In genomic region chr5:72106922-72107873, GRCh38 we compare ENCODE assay signal across 8 cellular contexts. TPM values are rescaled to one million over a fixed set of nuclear protein-coding genes. Genes with fewer than 3 reads are reported as not detected.
DNase-seq lines count a peak whose midpoint lies in the region; ATAC-seq lines count a peak whose summit lies in the region.

Gene MAP1B, plus strand, starts transcription at chr5:72107475. Its CDS starts 57 bp downstream, at chr5:72107532.

- DNase-seq in activated T-cell treated with anti-CD3 and anti-CD28 coated beads, Interleukin-2, amount 50 U/mL, for 72 hours = peak; percentile 7 to 12
- DNase-seq in activated T-cell treated with anti-CD3 and anti-CD28 coated beads, Interleukin-2, amount 50 U/mL, for 1 hour = no peak
- DNase-seq in NCI-H1930 (lab: John Stamatoyannopoulos, UW) (peak; percentile 78 to 91), globus pallidus (ENCODE audit: low spot score) (peak; percentile 71), UCSD-AML1 (lab: John Stamatoyannopoulos, UW; ENCODE audit: unreplicated experiment) (no peak)
- DNase-seq in natural killer cell treated with Interleukin-12 subunit alpha and Interleukin-12 subunit beta and Interleukin-15 and Interleukin-18, amount 100 ng/mL, for 72 hours (ENCODE audit: low spot score) = no peak
- no peak for DNase-seq in activated CD8-positive, alpha-beta memory T cell treated with anti-CD3 and anti-CD28 coated beads, Interleukin-2, amount 50 U/mL, for 48 hours

- H3K27me3 Mint-ChIP-seq in activated T-cell treated with anti-CD3 and anti-CD28 coated beads, Interleukin-2, amount 50 U/mL, for 72 hours (ENCODE audit: low read depth) = peaks cover 66% of the 10 kb centered on the region
- peaks cover 38% of the 10 kb centered on the region for H3K27me3 Mint-ChIP-seq in activated T-helper 17 cell treated with anti-CD3 and anti-CD28 coated beads, Interleukin-2, amount 50 U/mL, for 72 hours
- peaks cover 40 to 57% of the 10 kb centered on the region in 2 donors for H3K27me3 Mint-ChIP-seq in natural killer cell treated with Interleukin-12 subunit alpha and Interleukin-12 subunit beta and Interleukin-15 and Interleukin-18, amount 100 ng/mL, for 72 hours

- no peaks in the 10 kb centered on the region for H3K36me3 Mint-ChIP-seq in activated T-cell treated with anti-CD3 and anti-CD28 coated beads, Interleukin-2, amount 50 U/mL, for 72 hours (ENCODE audit: insufficient read depth in 2 of 2)
- peaks cover 11% of the 10 kb centered on the region for H3K36me3 Mint-ChIP-seq in activated T-helper 17 cell treated with anti-CD3 and anti-CD28 coated beads, Interleukin-2, amount 50 U/mL, for 72 hours (ENCODE audit: low read depth)
- no peaks in the 10 kb centered on the region for H3K36me3 Mint-ChIP-seq in natural killer cell treated with Interleukin-12 subunit alpha and Interleukin-12 subunit beta and Interleukin-15 and Interleukin-18, amount 100 ng/mL, for 72 hours

- H3K4me1 Mint-ChIP-seq in activated T-cell treated with anti-CD3 and anti-CD28 coated beads, Interleukin-2, amount 50 U/mL, for 72 hours (ENCODE audit: low read depth) = no peaks in the 10 kb centered on the region
- H3K4me1 Mint-ChIP-seq in activated T-helper 17 cell treated with anti-CD3 and anti-CD28 coated beads, Interleukin-2, amount 50 U/mL, for 72 hours = peaks cover 4% of the 10 kb centered on the region
- H3K4me1 Mint-ChIP-seq in natural killer cell treated with Interleukin-12 subunit alpha and Interleukin-12 subunit beta and Interleukin-15 and Interleukin-18, amount 100 ng/mL, for 72 hours (ENCODE audit: low read depth in 2 of 2) = peaks cover 0 to 5% of the 10 kb centered on the region in 2 donors

- peak; percentile 50 to 53 for ATAC-seq in activated T-cell treated with anti-CD3 and anti-CD28 coated beads, Interleukin-2, amount 50 U/mL, for 72 hours (replicated peaks in 1 of 2)
- no peak for ATAC-seq in activated T-helper 17 cell treated with anti-CD3 and anti-CD28 coated beads, Interleukin-2, amount 50 U/mL, for 72 hours (replicated peaks)
- peak; percentile 36 to 41 for ATAC-seq in natural killer cell treated with Interleukin-12 subunit alpha and Interleukin-12 subunit beta and Interleukin-15 and Interleukin-18, amount 100 ng/mL, for 72 hours

- H3K9me3 Mint-ChIP-seq in activated T-cell treated with anti-CD3 and anti-CD28 coated beads, Interleukin-2, amount 50 U/mL, for 72 hours = no peaks in the 10 kb centered on the region
- H3K9me3 Mint-ChIP-seq in activated T-helper 17 cell treated with anti-CD3 and anti-CD28 coated beads, Interleukin-2, amount 50 U/mL, for 72 hours = no peaks in the 10 kb centered on the region
- no peaks in the 10 kb centered on the region for H3K9me3 Mint-ChIP-seq in natural killer cell treated with Interleukin-12 subunit alpha and Interleukin-12 subunit beta and Interleukin-15 and Interleukin-18, amount 100 ng/mL, for 72 hours

- peak within 1 kb of the TSS; percentile 63 to 79 for H3K4me3 Mint-ChIP-seq in activated T-cell treated with anti-CD3 and anti-CD28 coated beads, Interleukin-2, amount 50 U/mL, for 72 hours
- H3K4me3 Mint-ChIP-seq in activated T-helper 17 cell treated with anti-CD3 and anti-CD28 coated beads, Interleukin-2, amount 50 U/mL, for 72 hours = peak within 1 kb of the TSS; percentile 31
- peak within 1 kb of the TSS; percentile 22 for H3K4me3 Mint-ChIP-seq in natural killer cell treated with Interleukin-12 subunit alpha and Interleukin-12 subunit beta and Interleukin-15 and Interleukin-18, amount 100 ng/mL, for 72 hours

- no peak within 1 kb of the TSS for H3K27ac Mint-ChIP-seq in activated T-cell treated with anti-CD3 and anti-CD28 coated beads, Interleukin-2, amount 50 U/mL, for 72 hours
- no peak within 1 kb of the TSS for H3K27ac Mint-ChIP-seq in activated T-helper 17 cell treated with anti-CD3 and anti-CD28 coated beads, Interleukin-2, amount 50 U/mL, for 72 hours
- H3K27ac Mint-ChIP-seq in natural killer cell treated with Interleukin-12 subunit alpha and Interleukin-12 subunit beta and Interleukin-15 and Interleukin-18, amount 100 ng/mL, for 72 hours = no peak within 1 kb of the TSS

RNA-seq across cellular contexts. Expression of gene MAP1B, which starts in this region (rescaled TPM):
- 1 to 10 TPM; 5.5 TPM for total RNA-seq in activated T-cell treated with anti-CD3 and anti-CD28 coated beads, Interleukin-2, amount 50 U/mL, for 72 hours
- total RNA-seq in activated T-helper 17 cell treated with anti-CD3 and anti-CD28 coated beads, Interleukin-2, amount 50 U/mL, for 72 hours = under 1 TPM; 0.04 to 0.11 TPM
- total RNA-seq in natural killer cell treated with Interleukin-12 subunit alpha and Interleukin-12 subunit beta and Interleukin-15 and Interleukin-18, amount 100 ng/mL, for 72 hours = under 1 TPM; 0.06 to 0.14 TPM

Comparison
In these comparisons a context has a peak if more than half of its experiments do, and no peak if none do; other contexts are left out.
1. RNA of gene MAP1B (total RNA-seq): 5.5 TPM in activated T-cell treated with anti-CD3 and anti-CD28 coated beads, Interleukin-2, amount 50 U/mL, for 72 hours; 0.06 to 0.14 TPM in natural killer cell treated with Interleukin-12 subunit alpha and Interleukin-12 subunit beta and Interleukin-15 and Interleukin-18, amount 100 ng/mL, for 72 hours and 0.04 to 0.11 TPM in activated T-helper 17 cell treated with anti-CD3 and anti-CD28 coated beads, Interleukin-2, amount 50 U/mL, for 72 hours; every median in the first group is over 4 times any median in the second.
2. DNase-seq: peak in activated T-cell treated with anti-CD3 and anti-CD28 coated beads, Interleukin-2, amount 50 U/mL, for 72 hours (2 of 2), NCI-H1930 (2 of 2) and globus pallidus (single experiment); none in activated T-cell treated with anti-CD3 and anti-CD28 coated beads, Interleukin-2, amount 50 U/mL, for 1 hour (single experiment), natural killer cell treated with Interleukin-12 subunit alpha and Interleukin-12 subunit beta and Interleukin-15 and Interleukin-18, amount 100 ng/mL, for 72 hours (single experiment), activated CD8-positive, alpha-beta memory T cell treated with anti-CD3 and anti-CD28 coated beads, Interleukin-2, amount 50 U/mL, for 48 hours (single experiment) and UCSD-AML1 (single experiment).
3. Peak in ATAC-seq in natural killer cell treated with Interleukin-12 subunit alpha and Interleukin-12 subunit beta and Interleukin-15 and Interleukin-18, amount 100 ng/mL, for 72 hours; RNA of the gene not detected or under 1 TPM.
4. Peak in every context shown above with its lines, with median percentiles within 50 percentile points of each other: H3K4me3 Mint-ChIP-seq.